27 cellular contexts compared by ENCODE assay signal in the genomic region with DNA sequence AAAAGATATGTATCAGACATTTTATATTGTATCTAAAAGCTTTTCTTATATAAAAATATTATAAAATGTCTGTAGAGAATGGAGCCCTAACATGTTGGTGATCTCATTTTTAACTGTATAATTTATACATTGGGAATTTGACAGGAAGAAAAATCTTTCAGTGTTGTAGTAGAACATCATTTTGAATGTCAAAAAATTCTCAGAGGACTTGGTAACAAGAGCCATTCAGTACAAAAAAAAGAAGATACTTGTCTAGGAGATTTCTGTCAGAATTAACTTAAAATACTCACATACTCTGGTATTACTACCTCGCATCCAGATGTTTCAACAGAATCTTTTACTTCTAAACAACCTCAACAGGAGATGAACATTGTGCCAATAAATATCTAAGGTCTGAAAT.
"Had no signal": no experiment of that assay in that cellular context is flagged by ENCODE, and none has a peak within 500 bp of the region (broad histone marks: within the 10 kb centered on the region; RNA-seq: fewer than 3 reads in every experiment).

No MANE protein-coding gene starts in this region.

- H3K9me3 ChIP-seq: colonic mucosa, esophagus muscularis mucosa, esophagus squamous epithelium, gastrocnemius medialis had no signal

- H3K27me3 ChIP-seq: colonic mucosa, dorsolateral prefrontal cortex, esophagus muscularis mucosa, esophagus squamous epithelium, foreskin keratinocyte, gastrocnemius medialis, gastroesophageal sphincter, heart left ventricle, heart right ventricle had no signal

- H3K27ac ChIP-seq: colonic mucosa, coronary artery, dorsolateral prefrontal cortex, epithelial cell of prostate, esophagus muscularis mucosa, esophagus squamous epithelium, foreskin keratinocyte, gastrocnemius medialis, gastroesophageal sphincter, heart left ventricle, heart right ventricle had no signal

- FAIRE-seq: colon, endometrium, endothelial cell of umbilical vein, frontal cortex had no signal

- H3K36me3 ChIP-seq: colonic mucosa, esophagus muscularis mucosa, esophagus squamous epithelium, gastrocnemius medialis, gastroesophageal sphincter, heart left ventricle, heart right ventricle had no signal

- H3K4me3 ChIP-seq: colonic mucosa, coronary artery, dorsolateral prefrontal cortex, esophagus muscularis mucosa, esophagus squamous epithelium, gastrocnemius medialis, gastroesophageal sphincter, heart left ventricle, heart right ventricle had no signal

- DNase-seq: colonic mucosa; cortex of kidney; dermis blood vessel endothelial cell; dorsolateral prefrontal cortex; effector CD4-positive, alpha-beta T cell; effector CD8-positive, alpha-beta T cell; effector memory CD4-positive, alpha-beta T cell; effector memory CD8-positive, alpha-beta T cell; endodermal cell; erythroblast; esophagus squamous epithelium; foreskin fibroblast; foreskin keratinocyte; foreskin melanocyte; gastrocnemius medialis; glutamatergic neuron; head of caudate nucleus; heart left ventricle; heart right ventricle had no signal
